Comparison of ENCODE assay signal across 25 cellular contexts in genomic region chr7:114392686-114393085, GRCh38. TPM values are rescaled to one million over a fixed set of nuclear protein-coding genes. Genes with fewer than 3 reads are reported as not detected.
DNase-seq lines count a peak whose midpoint lies in the region; ATAC-seq, FAIRE-seq and TF ChIP-seq lines count a peak whose summit lies in the region.
"Had no signal": no experiment of that assay in that cellular context is flagged by ENCODE, and none has a peak within 500 bp of the region (broad histone marks: within the 10 kb centered on the region; RNA-seq: fewer than 3 reads in every experiment).

No MANE protein-coding gene starts in this region.

- DNase-seq in HS-27A (ENCODE audit: low read depth) (peak; percentile 42), astrocyte of the spinal cord (ENCODE audit: low read depth, low spot score) (peak; percentile 43), kidney glomerular epithelial cell (lab: John Stamatoyannopoulos, UW) (peak; percentile 50), transverse colon (no peak), pancreas (no peak)
- no peak for DNase-seq in activated CD4-positive, alpha-beta memory T cell treated with anti-CD3 and anti-CD28 coated beads for 36 hours
- DNase-seq: activated CD4-positive, alpha-beta T cell treated with anti-CD3 and anti-CD28 coated beads, Interleukin-2, amount 10 ng/mL, durations not matched to agents 7 days and 5 days; activated CD8-positive, alpha-beta memory T cell treated with anti-CD3 and anti-CD28 coated beads, Interleukin-2, amount 50 U/mL, for 48 hours; effector memory CD8-positive, alpha-beta T cell; GF-D8; IMR-90; left cardiac atrium; MM.1S; NCI-H1436 treated with DMSO at 0.1 percent for 48 hours; NCI-H2171; NCI-H526 treated with DMSO at 0.1 percent for 48 hours; retina; SIG-M5; T-helper 1 cell; tibial artery had no signal

- TF ChIP-seq EP300 in transverse colon (IDR thresholded peaks at IDR 0.05; ENCODE audit: low read depth): peak; percentile 36

- POLR2A ChIA-PET in activated CD4-positive, alpha-beta memory T cell treated with anti-CD3 and anti-CD28 coated beads for 36 hours (lab: Charles Lee): no interaction called here

- H3K9me3 Mint-ChIP-seq in activated T-helper 17 cell treated with anti-CD3 and anti-CD28 coated beads, Interleukin-2, amount 50 U/mL, for 72 hours: no peaks in the 10 kb centered on the region
- no peaks in the 10 kb centered on the region for H3K9me3 Mint-ChIP-seq in activated CD4-positive, alpha-beta memory T cell treated with anti-CD3 and anti-CD28 coated beads for 36 hours
- H3K9me3 Mint-ChIP-seq: activated CD4-positive, alpha-beta T cell treated with anti-CD3 and anti-CD28 coated beads, Interleukin-2, amount 10 ng/mL, durations not matched to agents 7 days and 5 days; effector memory CD8-positive, alpha-beta T cell; mesothelial cell of epicardium; neural progenitor cell had no signal

- H3K9me3 ChIP-seq in transverse colon (no peaks in the 10 kb centered on the region), pancreas (no peaks in the 10 kb centered on the region)
- H3K9me3 ChIP-seq: HAP-1, tibial artery had no signal

- CTCF ChIA-PET in activated CD4-positive, alpha-beta memory T cell treated with anti-CD3 and anti-CD28 coated beads for 36 hours (lab: Charles Lee): no interaction called here

- WGBS in transverse colon (ENCODE audit: low coverage in 1 of 2), 2 donors: 71 to 77% methylated on average over 1 to 2 of the region's 2 CpGs
- 90 to 94% methylated on average over 2 of the region's 2 CpGs for WGBS in pancreas, 2 donors

- no peak for ATAC-seq in pancreas
- ATAC-seq in activated T-helper 17 cell treated with anti-CD3 and anti-CD28 coated beads, Interleukin-2, amount 50 U/mL, for 72 hours (replicated peaks): no peak
- ATAC-seq: effector memory CD8-positive, alpha-beta T cell; left cardiac atrium had no signal

- H3K4me3 ChIP-seq in astrocyte of the spinal cord (ENCODE audit: low read depth, low read length): no peak overlapping the region
- H3K4me3 ChIP-seq in transverse colon: no peak overlapping the region
- no peak overlapping the region for H3K4me3 ChIP-seq in pancreas
- H3K4me3 ChIP-seq: HAP-1, neural progenitor cell, tibial artery had no signal

- H3K36me3 Mint-ChIP-seq in activated T-helper 17 cell treated with anti-CD3 and anti-CD28 coated beads, Interleukin-2, amount 50 U/mL, for 72 hours (ENCODE audit: low read depth): no peaks in the 10 kb centered on the region
- no peaks in the 10 kb centered on the region for H3K36me3 Mint-ChIP-seq in activated CD4-positive, alpha-beta memory T cell treated with anti-CD3 and anti-CD28 coated beads for 36 hours
- H3K36me3 Mint-ChIP-seq: mesothelial cell of epicardium, neural progenitor cell had no signal

- TF ChIP-seq CTCF in astrocyte of the spinal cord (IDR thresholded peaks at IDR 0.05; ENCODE audit: low read depth, low read length) (no peak), transverse colon (IDR thresholded peaks at IDR 0.05) (no peak), pancreas (IDR thresholded peaks at IDR 0.05) (no peak)

- no peak overlapping the region for H3K27ac ChIP-seq in transverse colon
- no peak overlapping the region for H3K27ac ChIP-seq in pancreas
- H3K27ac ChIP-seq: neural progenitor cell had no signal

- H3K4me3 Mint-ChIP-seq in activated T-helper 17 cell treated with anti-CD3 and anti-CD28 coated beads, Interleukin-2, amount 50 U/mL, for 72 hours: no peak overlapping the region
- no peak overlapping the region for H3K4me3 Mint-ChIP-seq in activated CD4-positive, alpha-beta memory T cell treated with anti-CD3 and anti-CD28 coated beads for 36 hours
- H3K4me3 Mint-ChIP-seq: activated CD4-positive, alpha-beta T cell treated with anti-CD3 and anti-CD28 coated beads, Interleukin-2, amount 10 ng/mL, durations not matched to agents 7 days and 5 days; effector memory CD8-positive, alpha-beta T cell; mesothelial cell of epicardium; neural progenitor cell had no signal

- intact Hi-C loops in transverse colon (cut with DNase I; ENCODE audit: low total_unique reads): no loop called here
- intact Hi-C loops in pancreas (cut with DNase I): no loop called here
- intact Hi-C loops in activated CD4-positive, alpha-beta memory T cell treated with anti-CD3 and anti-CD28 coated beads for 36 hours (cut with micrococcal nuclease): no loop called here

- TF ChIP-seq POLR2A in transverse colon (IDR thresholded peaks at IDR 0.05): no peak

- no peaks in the 10 kb centered on the region for H3K27me3 ChIP-seq in transverse colon
- H3K27me3 ChIP-seq in pancreas: no peaks in the 10 kb centered on the region
- H3K27me3 ChIP-seq: neural progenitor cell, tibial artery had no signal

- H3K4me1 Mint-ChIP-seq in activated T-helper 17 cell treated with anti-CD3 and anti-CD28 coated beads, Interleukin-2, amount 50 U/mL, for 72 hours: no peaks in the 10 kb centered on the region
- no peaks in the 10 kb centered on the region for H3K4me1 Mint-ChIP-seq in activated CD4-positive, alpha-beta memory T cell treated with anti-CD3 and anti-CD28 coated beads for 36 hours (ENCODE audit: low read depth)
- H3K4me1 Mint-ChIP-seq: activated CD4-positive, alpha-beta T cell treated with anti-CD3 and anti-CD28 coated beads, Interleukin-2, amount 10 ng/mL, durations not matched to agents 7 days and 5 days; mesothelial cell of epicardium; neural progenitor cell had no signal

- in situ Hi-C loops in astrocyte of the spinal cord (cut with HindIII; ENCODE audit: low sequenced_read_pairs): no loop called here
- in situ Hi-C loops in transverse colon (cut with MboI; ENCODE audit: low pct_ligation_motif_present in 1 of 4, low pct_unique_long_range_greater_than_20kb in 1 of 4, low sequenced_read_pairs in 3 of 4): no loop called here

- H3K27ac Mint-ChIP-seq in activated T-helper 17 cell treated with anti-CD3 and anti-CD28 coated beads, Interleukin-2, amount 50 U/mL, for 72 hours: no peak overlapping the region
- H3K27ac Mint-ChIP-seq in activated CD4-positive, alpha-beta memory T cell treated with anti-CD3 and anti-CD28 coated beads for 36 hours: no peak overlapping the region
- H3K27ac Mint-ChIP-seq: activated CD4-positive, alpha-beta T cell treated with anti-CD3 and anti-CD28 coated beads, Interleukin-2, amount 10 ng/mL, durations not matched to agents 7 days and 5 days; effector memory CD8-positive, alpha-beta T cell; mesothelial cell of epicardium; neural progenitor cell had no signal

- H3K4me1 ChIP-seq in transverse colon (peaks cover 0 to 5% (median 0%) of the 10 kb centered on the region in 4 donors), pancreas (peaks cover 0 to 3% (median 0%) of the 10 kb centered on the region in 3 donors)
- H3K4me1 ChIP-seq: HAP-1, neural progenitor cell had no signal

- no peaks in the 10 kb centered on the region for H3K36me3 ChIP-seq in transverse colon
- no peaks in the 10 kb centered on the region for H3K36me3 ChIP-seq in pancreas
- H3K36me3 ChIP-seq: HAP-1, neural progenitor cell, tibial artery had no signal

- no peak for FAIRE-seq in pancreas (lab: Jason Lieb, UNC)
- FAIRE-seq: D721Med had no signal

- peaks cover 3% of the 10 kb centered on the region for H3K27me3 Mint-ChIP-seq in activated T-helper 17 cell treated with anti-CD3 and anti-CD28 coated beads, Interleukin-2, amount 50 U/mL, for 72 hours
- H3K27me3 Mint-ChIP-seq in activated CD4-positive, alpha-beta memory T cell treated with anti-CD3 and anti-CD28 coated beads for 36 hours: peaks cover 2% of the 10 kb centered on the region
- H3K27me3 Mint-ChIP-seq: activated CD4-positive, alpha-beta T cell treated with anti-CD3 and anti-CD28 coated beads, Interleukin-2, amount 10 ng/mL, durations not matched to agents 7 days and 5 days; effector memory CD8-positive, alpha-beta T cell had no signal

RNA-seq across cellular contexts. Expression of gene FOXP2, which starts 21.9 kb away (rescaled TPM):
- 100 to 1,000 TPM in 1 of 4 donors, 10 to 100 TPM in 3; 20.5 to 102 (median 34.0) TPM for total RNA-seq in transverse colon
- total RNA-seq in pancreas: 10 to 100 TPM in 4 of 6 donors, 1 to 10 TPM in 2; 8.7 to 12.6 (median 10.4) TPM
- polyA plus RNA-seq in pancreas: 1 to 10 TPM; 2.7 to 2.9 TPM
- total RNA-seq in activated T-helper 17 cell treated with anti-CD3 and anti-CD28 coated beads, Interleukin-2, amount 50 U/mL, for 72 hours: not detected
- not detected for total RNA-seq in activated CD4-positive, alpha-beta memory T cell treated with anti-CD3 and anti-CD28 coated beads for 36 hours
- total RNA-seq: activated CD4-positive, alpha-beta T cell treated with anti-CD3 and anti-CD28 coated beads, Interleukin-2, amount 10 ng/mL, durations not matched to agents 7 days and 5 days had no signal

Comparison
In these comparisons a context has a peak if more than half of its experiments do, and no peak if none do; other contexts are left out.
1. DNase-seq: peak in HS-27A (single experiment), astrocyte of the spinal cord (single experiment) and kidney glomerular epithelial cell (single experiment); none in transverse colon (single experiment), pancreas (0 of 6) and activated CD4-positive, alpha-beta memory T cell treated with anti-CD3 and anti-CD28 coated beads for 36 hours (single experiment).
2. RNA of gene FOXP2, which starts 21.9 kb away (total RNA-seq): 20.5 to 102 TPM in transverse colon and 8.7 to 12.6 TPM in pancreas; not detected in activated T-helper 17 cell treated with anti-CD3 and anti-CD28 coated beads, Interleukin-2, amount 50 U/mL, for 72 hours and not detected in activated CD4-positive, alpha-beta memory T cell treated with anti-CD3 and anti-CD28 coated beads for 36 hours; every median in the first group is over 4 times any median in the second.